ENCODE assay signal across 8 cellular contexts in the genomic region with DNA sequence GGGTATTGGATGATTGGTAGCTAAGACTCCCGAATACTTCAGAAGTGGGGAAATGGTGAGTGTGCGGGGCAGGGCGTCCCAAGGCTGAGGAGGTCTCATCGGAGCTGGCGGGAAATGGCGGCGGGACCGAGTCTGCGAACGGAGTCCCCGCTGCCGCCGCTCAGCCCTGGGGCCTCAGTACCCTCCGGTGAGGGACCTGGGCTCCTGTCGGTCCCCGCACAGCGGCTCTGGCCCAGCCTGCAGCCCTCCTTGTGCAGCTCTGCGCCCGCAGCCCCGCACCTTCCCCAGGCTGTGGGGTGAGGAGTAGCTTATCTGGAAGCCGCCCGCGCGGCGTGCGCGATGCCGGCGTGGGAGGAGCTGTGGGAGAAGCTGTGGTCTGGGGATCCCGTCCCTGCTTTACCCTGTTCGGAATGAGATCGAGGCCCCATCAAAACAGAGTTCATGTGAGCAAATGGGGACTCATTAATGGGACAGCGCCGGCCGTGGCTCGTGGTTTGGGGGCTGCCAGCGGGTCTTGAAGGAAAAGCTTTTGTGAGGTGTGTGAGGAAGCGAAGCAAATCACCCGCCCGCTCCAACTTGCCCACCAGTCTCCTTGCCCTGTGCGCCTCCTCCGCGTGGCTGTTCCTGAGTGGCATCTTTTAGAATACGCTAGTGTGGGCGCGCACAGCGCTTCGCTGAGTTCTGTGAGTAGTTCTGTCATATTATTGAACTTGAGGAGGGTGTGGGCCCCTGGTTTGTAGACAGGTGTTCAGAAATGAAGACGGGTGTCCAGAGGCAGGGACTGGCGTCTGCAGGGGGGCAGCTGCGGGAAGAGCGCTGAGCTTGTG. TPM values are rescaled to one million over a fixed set of nuclear protein-coding genes. Genes with fewer than 3 reads are reported as not detected.
DNase-seq lines count a peak whose midpoint lies in the region; ATAC-seq and TF ChIP-seq lines count a peak whose summit lies in the region.

No MANE protein-coding gene starts in this region.

- H3K27ac ChIP-seq in A673 (ENCODE audit: low read depth, low read length, poor library complexity, severe bottlenecking) (peak overlapping the region; percentile 91), mucosa of rectum (ENCODE audit: low read depth in 2 of 2, low read length in 2 of 2) (peak overlapping the region; percentile 97 to 98)
- H3K27ac ChIP-seq in effector memory CD4-positive, alpha-beta T cell (ENCODE audit: insufficient read depth, low read length, poor library complexity, severe bottlenecking) = peak overlapping the region; percentile 89

- DNase-seq in A673 (ENCODE audit: low spot score) = peak; percentile 58
- peak; percentile 70 for DNase-seq in activated CD4-positive, alpha-beta T cell treated with anti-CD3 and anti-CD28 coated beads for 36 hours
- DNase-seq in effector memory CD4-positive, alpha-beta T cell = no peak
- DNase-seq in stimulated activated effector memory CD8-positive, alpha-beta T cell treated with anti-CD3 and anti-CD28 coated beads, Interleukin-12 subunit alpha, Interleukin-12 subunit beta, amount 100 ng/mL, for 72 hours (ENCODE audit: low spot score in 2 of 2) = peak in 1 of 2 donors; percentile 24
- DNase-seq in HuH-7.5 (ENCODE audit: low spot score) = no peak

- no peaks in the 10 kb centered on the region for H3K27me3 ChIP-seq in A673 (replicated peaks; ENCODE audit: insufficient read depth, low read depth, low read length, poor library complexity)
- no peaks in the 10 kb centered on the region for H3K27me3 ChIP-seq in effector memory CD4-positive, alpha-beta T cell (replicated peaks; ENCODE audit: control insufficient read depth, insufficient read depth, low read length, poor library complexity, severe bottlenecking)
- H3K27me3 ChIP-seq in mucosa of rectum (ENCODE audit: control insufficient read depth in 2 of 2, insufficient read depth in 2 of 2, low read length in 2 of 2) = no peaks in the 10 kb centered on the region

- H3K4me1 ChIP-seq in A673 (ENCODE audit: insufficient read depth, low read length, poor library complexity, severe bottlenecking) (peaks cover 5% of the 10 kb centered on the region), mucosa of rectum (ENCODE audit: control insufficient read depth in 2 of 2, insufficient read depth in 2 of 2, low read length in 2 of 2) (peaks cover 7 to 9% of the 10 kb centered on the region in 2 donors)
- H3K4me1 ChIP-seq in effector memory CD4-positive, alpha-beta T cell (ENCODE audit: control insufficient read depth, insufficient read depth, low read length, poor library complexity, severe bottlenecking) = peaks cover 7% of the 10 kb centered on the region

- no peak for TF ChIP-seq CTCF in A673 (conservative IDR thresholded peaks at IDR 0.05; ENCODE audit: low read depth, low read length)

- no peaks in the 10 kb centered on the region for H3K27me3 Mint-ChIP-seq in activated CD4-positive, alpha-beta T cell treated with anti-CD3 and anti-CD28 coated beads for 36 hours

- H3K9me3 Mint-ChIP-seq in activated CD4-positive, alpha-beta T cell treated with anti-CD3 and anti-CD28 coated beads for 36 hours (ENCODE audit: low read depth) = peaks cover 33% of the 10 kb centered on the region
- peaks cover 18% of the 10 kb centered on the region for H3K9me3 Mint-ChIP-seq in stimulated activated effector memory CD8-positive, alpha-beta T cell treated with anti-CD3 and anti-CD28 coated beads, Interleukin-12 subunit alpha, Interleukin-12 subunit beta, amount 100 ng/mL, for 72 hours

- H3K4me1 Mint-ChIP-seq in activated CD4-positive, alpha-beta T cell treated with anti-CD3 and anti-CD28 coated beads for 36 hours = peaks cover 24% of the 10 kb centered on the region
- H3K4me1 Mint-ChIP-seq in stimulated activated effector memory CD8-positive, alpha-beta T cell treated with anti-CD3 and anti-CD28 coated beads, Interleukin-12 subunit alpha, Interleukin-12 subunit beta, amount 100 ng/mL, for 72 hours = peaks cover 44% of the 10 kb centered on the region

- ATAC-seq in GM18907 (IDR thresholded peaks at IDR 0.05; ENCODE audit: unreplicated experiment) = peak; percentile 44
- peak; percentile 36 for ATAC-seq in HG03280 (IDR thresholded peaks at IDR 0.05; ENCODE audit: unreplicated experiment)
- ATAC-seq in activated CD4-positive, alpha-beta T cell treated with anti-CD3 and anti-CD28 coated beads for 36 hours = peak; percentile 55
- peak; percentile 61 for ATAC-seq in stimulated activated effector memory CD8-positive, alpha-beta T cell treated with anti-CD3 and anti-CD28 coated beads, Interleukin-12 subunit alpha, Interleukin-12 subunit beta, amount 100 ng/mL, for 72 hours

- peak overlapping the region; percentile 100 for H3K27ac Mint-ChIP-seq in activated CD4-positive, alpha-beta T cell treated with anti-CD3 and anti-CD28 coated beads for 36 hours
- H3K27ac Mint-ChIP-seq in stimulated activated effector memory CD8-positive, alpha-beta T cell treated with anti-CD3 and anti-CD28 coated beads, Interleukin-12 subunit alpha, Interleukin-12 subunit beta, amount 100 ng/mL, for 72 hours = peak overlapping the region; percentile 99

- intact Hi-C loops in A673 (cut with micrococcal nuclease; ENCODE audit: unreplicated experiment) = no loop called here
- intact Hi-C loops in activated CD4-positive, alpha-beta T cell treated with anti-CD3 and anti-CD28 coated beads for 36 hours (cut with DNase I, micrococcal nuclease) = loop anchor here (1.0 to 5.0 kb wide), 9 partner anchors 136 to 443 kb away; a partner anchor contains a TSS

- H3K36me3 ChIP-seq in A673 (ENCODE audit: insufficient read depth, low read length, poor library complexity, severe bottlenecking) (peaks cover 35% of the 10 kb centered on the region), mucosa of rectum (ENCODE audit: control insufficient read depth in 2 of 2, insufficient read depth in 2 of 2, low read length in 2 of 2) (peaks cover 3 to 13% of the 10 kb centered on the region in 2 donors)
- peaks cover 13% of the 10 kb centered on the region for H3K36me3 ChIP-seq in effector memory CD4-positive, alpha-beta T cell (ENCODE audit: control insufficient read depth, insufficient read depth, low read length)

- H3K4me3 Mint-ChIP-seq in activated CD4-positive, alpha-beta T cell treated with anti-CD3 and anti-CD28 coated beads for 36 hours = peak overlapping the region; percentile 99
- peak overlapping the region; percentile 98 for H3K4me3 Mint-ChIP-seq in stimulated activated effector memory CD8-positive, alpha-beta T cell treated with anti-CD3 and anti-CD28 coated beads, Interleukin-12 subunit alpha, Interleukin-12 subunit beta, amount 100 ng/mL, for 72 hours

- H3K4me3 ChIP-seq in A673 (ENCODE audit: low read depth, low read length, poor library complexity, severe bottlenecking) (peak overlapping the region; percentile 91), mucosa of rectum (ENCODE audit: low read length in 2 of 2) (peak overlapping the region; percentile 81 to 86)
- peak overlapping the region; percentile 91 for H3K4me3 ChIP-seq in effector memory CD4-positive, alpha-beta T cell (ENCODE audit: insufficient read depth, low read depth, low read length, poor library complexity, severe bottlenecking)

- peaks cover 63% of the 10 kb centered on the region for H3K36me3 Mint-ChIP-seq in activated CD4-positive, alpha-beta T cell treated with anti-CD3 and anti-CD28 coated beads for 36 hours (ENCODE audit: low read depth)
- H3K36me3 Mint-ChIP-seq in stimulated activated effector memory CD8-positive, alpha-beta T cell treated with anti-CD3 and anti-CD28 coated beads, Interleukin-12 subunit alpha, Interleukin-12 subunit beta, amount 100 ng/mL, for 72 hours = peaks cover 57% of the 10 kb centered on the region

- BruUV-seq in A673 (replicated peaks; lab: Mats Ljungman, UMichigan) = no TSS peak

- peak overlapping the region; percentile 91 to 99 for H3K9ac ChIP-seq in mucosa of rectum (ENCODE audit: low read depth in 1 of 2, low read length in 2 of 2)

- peaks cover 29% of the 10 kb centered on the region for H3K9me3 ChIP-seq in A673 (ENCODE audit: low read depth, low read length, poor library complexity, severe bottlenecking)
- H3K9me3 ChIP-seq in effector memory CD4-positive, alpha-beta T cell (ENCODE audit: control insufficient read depth, low read length) = peaks cover 27% of the 10 kb centered on the region
- peaks cover 8 to 16% of the 10 kb centered on the region in 2 donors for H3K9me3 ChIP-seq in mucosa of rectum (ENCODE audit: control insufficient read depth in 2 of 2, low read length in 2 of 2)

- CTCF ChIA-PET in A673 (lab: Charles Lee) = no interaction called here
- CTCF ChIA-PET in activated CD4-positive, alpha-beta T cell treated with anti-CD3 and anti-CD28 coated beads for 36 hours (lab: Charles Lee) = interaction anchor here (1.0 to 1.5 kb wide), 2 partner anchors 94 to 134 kb away, joined by 3 read pairs; no protein-coding TSS in a partner anchor

- POLR2A ChIA-PET in A673 (lab: Charles Lee; ENCODE audit: low non-redundant PET) = interaction anchor here (0.5 kb wide), 1 partner anchor 899 kb away, joined by 9 read pairs; no protein-coding TSS in a partner anchor
- POLR2A ChIA-PET in activated CD4-positive, alpha-beta T cell treated with anti-CD3 and anti-CD28 coated beads for 36 hours (lab: Charles Lee) = interaction anchor here (1.5 kb wide), 1 partner anchor 214 kb away, joined by 4 read pairs; a partner anchor contains a TSS

RNA-seq across cellular contexts. Expression of a gene that starts 0.5 kb away (rescaled TPM):
- 26.9 and 27.7 TPM in 2 replicates for total RNA-seq in A673 (2021)
- total RNA-seq in activated CD4-positive, alpha-beta T cell treated with anti-CD3 and anti-CD28 coated beads for 36 hours = 10 to 100 TPM; 26.5 to 35.3 TPM

RNA-seq across cellular contexts. Expression of a gene that starts 32.9 kb away (rescaled TPM):
- total RNA-seq in A673 (2021) = not detected in 2 replicates
- under 1 TPM in 1 of 2 experiments, not detected in 1; 0.09 TPM for total RNA-seq in activated CD4-positive, alpha-beta T cell treated with anti-CD3 and anti-CD28 coated beads for 36 hours

Comparison
In these comparisons a context has a peak if more than half of its experiments do, and no peak if none do; other contexts are left out.
1. DNase-seq: peak in A673 (single experiment) and activated CD4-positive, alpha-beta T cell treated with anti-CD3 and anti-CD28 coated beads for 36 hours (single experiment); none in effector memory CD4-positive, alpha-beta T cell (0 of 3) and HuH-7.5 (single experiment).
2. Peak in every context shown above with its lines, with median percentiles within 50 percentile points of each other: H3K27ac ChIP-seq, H3K4me3 ChIP-seq and ATAC-seq.